15 cellular contexts compared by ENCODE assay signal in genomic region chr1:63621698-63622097, GRCh38. TPM values are rescaled to one million over a fixed set of nuclear protein-coding genes. Genes with fewer than 3 reads are reported as not detected.
DNase-seq lines count a peak whose midpoint lies in the region; ATAC-seq and TF ChIP-seq lines count a peak whose summit lies in the region.
"Had no signal": no experiment of that assay in that cellular context is flagged by ENCODE, and none has a peak within 500 bp of the region (broad histone marks: within the 10 kb centered on the region; RNA-seq: fewer than 3 reads in every experiment).

No MANE protein-coding gene starts in this region.

- no peak overlapping the region for H3K4ac ChIP-seq in IMR-90 (ENCODE audit: low read depth, low read length)

- H2AK5ac ChIP-seq in IMR-90 (ENCODE audit: low read depth, low read length): no peak overlapping the region

- no peaks in the 10 kb centered on the region for H3K36me3 ChIP-seq in IMR-90 (ENCODE audit: control insufficient read depth, insufficient read depth, low read length)

- H3K23ac ChIP-seq in IMR-90 (ENCODE audit: low read depth, low read length): no peak overlapping the region

- WGBS in IMR-90 (ENCODE audit: extremely low coverage in 2 of 2, insufficient read length in 1 of 2), 2 experiments: 60% methylated on average over 1 of the region's 6 CpGs; no CpG with 5 or more reads in 1 of the 2 experiments

- H3K27ac ChIP-seq in IMR-90 (ENCODE audit: insufficient read depth, low read length): no peak overlapping the region

- POLR2A ChIA-PET in IMR-90 (lab: Charles Lee; ENCODE audit: unreplicated experiment): no interaction called here

- no peak overlapping the region for H2AK9ac ChIP-seq in IMR-90 (replicated peaks; ENCODE audit: low read depth, low read length, poor library complexity)

- H2BK5ac ChIP-seq in IMR-90 (ENCODE audit: low read depth, low read length, poor library complexity, severe bottlenecking): no peak overlapping the region

- H3K4me2 ChIP-seq in IMR-90 (ENCODE audit: low read depth, low read length): no peak overlapping the region

- H2AFZ ChIP-seq in IMR-90 (replicated peaks; ENCODE audit: low read length, poor library complexity): no peak overlapping the region

- TF ChIP-seq CTCF in IMR-90 (conservative IDR thresholded peaks at IDR 0.05; ENCODE audit: low read depth, low read length): no peak

- no peaks in the 10 kb centered on the region for H3K9me3 ChIP-seq in IMR-90 (ENCODE audit: control insufficient read depth, insufficient read depth, low read length)

- no peak overlapping the region for H3K9ac ChIP-seq in IMR-90 (ENCODE audit: low read depth, low read length)

- H4K91ac ChIP-seq in IMR-90 (ENCODE audit: insufficient read depth, low read depth, low read length): no peak overlapping the region

- no TSS peak for BruUV-seq in IMR-90 (replicated peaks; lab: Mats Ljungman, UMichigan)

- no peaks in the 10 kb centered on the region for H3K27me3 ChIP-seq in IMR-90 (ENCODE audit: control insufficient read depth, insufficient read depth, low read length)

- H3K56ac ChIP-seq in IMR-90 (ENCODE audit: extremely low read depth, insufficient read depth, low read length): no peak overlapping the region

- CTCF ChIA-PET in IMR-90 (lab: Yijun Ruan, JAX): no interaction called here

- peaks cover 13 to 17% of the 10 kb centered on the region in 2 experiments for H3K79me1 ChIP-seq in IMR-90 (ENCODE audit: low read depth in 1 of 2, low read length in 2 of 2)

- in situ Hi-C loops in IMR-90 (cut with MboI; ENCODE audit: low sequenced_read_pairs): no loop called here

- no peak overlapping the region for H2BK120ac ChIP-seq in IMR-90 (ENCODE audit: low read depth, low read length)

- no peak overlapping the region for H2BK20ac ChIP-seq in IMR-90 (ENCODE audit: low read depth, low read length)

- H3K18ac ChIP-seq in IMR-90 (ENCODE audit: low read depth, low read length): no peak overlapping the region

- no peak overlapping the region for H4K5ac ChIP-seq in IMR-90 (ENCODE audit: low read depth, low read length)

- no peak overlapping the region for H4K8ac ChIP-seq in IMR-90 (ENCODE audit: low read depth in 2 of 2, low read length in 2 of 2)

- DNase-seq in IMR-90 (peak; percentile 54), cerebellar cortex (ENCODE audit: low spot score) (peak; percentile 86), left cardiac atrium (peak; percentile 25), retina (peak; percentile 22), T-helper 2 cell (no peak), inferior parietal cortex (ENCODE audit: extremely low spot score) (no peak)
- DNase-seq: activated CD8-positive, alpha-beta memory T cell treated with anti-CD3 and anti-CD28 coated beads, Interleukin-2, amount 10 ng/mL, durations not matched to agents 7 days and 5 days; DMS79; NCI-H1417 treated with DMSO at 0.1 percent for 48 hours; NCI-H524 treated with DMSO at 0.1 percent for 48 hours; stimulated activated CD4-positive, alpha-beta T cell treated with anti-CD3 and anti-CD28 coated beads, Interleukin-2, amount 100 ng/mL, for 48 hours had no signal

- TF ChIP-seq POLR2A in IMR-90 (IDR thresholded peaks at IDR 0.05; ENCODE audit: low read depth, low read length): no peak

- peak; percentile 18; the same call in 1 of the 2 replicates for ATAC-seq in IMR-90 (ENCODE audit: low read depth)
- ATAC-seq in left cardiac atrium: peak; percentile 66 to 80
- ATAC-seq in GM21717 (IDR thresholded peaks at IDR 0.05; ENCODE audit: unreplicated experiment): no peak
- ATAC-seq in GM21360 (IDR thresholded peaks at IDR 0.05; ENCODE audit: unreplicated experiment): no peak
- ATAC-seq: activated CD8-positive, alpha-beta memory T cell treated with anti-CD3 and anti-CD28 coated beads, Interleukin-2, amount 10 ng/mL, durations not matched to agents 7 days and 5 days; activated naive CD4-positive, alpha-beta T cell treated with anti-CD3 and anti-CD28 coated beads, Interleukin-2, amount 50 U/mL, for 72 hours; K562 had no signal

- intact Hi-C loops in IMR-90 (cut with micrococcal nuclease): no loop called here
- intact Hi-C loops in left cardiac atrium (cut with DNase I): no loop called here

- H2BK15ac ChIP-seq in IMR-90 (ENCODE audit: low read depth, low read length): no peak overlapping the region

- H3K4me1 ChIP-seq in IMR-90 (ENCODE audit: control insufficient read depth, insufficient read depth, low read length): peaks cover 8% of the 10 kb centered on the region

- 0 out of 2 replicates have a peak, but pooled peaks cover 5% of the 10 kb centered on the region for H3K9me1 ChIP-seq in IMR-90 (ENCODE audit: insufficient read depth, low read length)

- H3K4me3 ChIP-seq in IMR-90 (ENCODE audit: insufficient read depth, low read depth, low read length): no peak overlapping the region
- H3K4me3 ChIP-seq: K562 had no signal

- H4K20me1 ChIP-seq in IMR-90 (ENCODE audit: insufficient read depth, low read length): 0 out of 2 replicates have a peak, but pooled peaks cover 4% of the 10 kb centered on the region

- dilution Hi-C loops in IMR-90 (cut with HindIII; ENCODE audit: low sequenced_read_pairs, unreplicated experiment): no loop called here

- no peak overlapping the region for H3K14ac ChIP-seq in IMR-90 (replicated peaks; ENCODE audit: low read depth, low read length)

- TF ChIP-seq RAD21 in IMR-90 (IDR thresholded peaks at IDR 0.05; ENCODE audit: low read length): no peak

TF ChIP-seq in IMR-90, 13 proteins besides CTCF, POLR2A, EP300 and RAD21:
- no peak for TF ChIP-seq BHLHE40 (IDR thresholded peaks at IDR 0.05; ENCODE audit: low read depth, low read length)
- TF ChIP-seq USF2 (IDR thresholded peaks at IDR 0.05; ENCODE audit: low read depth, low read length): no peak
- no peak for TF ChIP-seq MAZ (IDR thresholded peaks at IDR 0.05; ENCODE audit: borderline replicate concordance, low read depth, low read length)
- TF ChIP-seq CHD1 (IDR thresholded peaks at IDR 0.05; ENCODE audit: low read depth, low read length): no peak
- TF ChIP-seq RFX5 (IDR thresholded peaks at IDR 0.05; ENCODE audit: low read depth, low read length): no peak
- TF ChIP-seq FOS (IDR thresholded peaks at IDR 0.05; ENCODE audit: low read depth, low read length): no peak
- no peak for TF ChIP-seq RCOR1 (IDR thresholded peaks at IDR 0.05; ENCODE audit: insufficient replicate concordance, low read length)
- TF ChIP-seq CEBPB (IDR thresholded peaks at IDR 0.05; ENCODE audit: low read depth, low read length): 0 out of 2 replicates have a peak, but pooled peaks have one; percentile 34

RNA-seq across cellular contexts. Expression of gene PGM1, which starts 28.5 kb away (rescaled TPM):
- 82.5 and 94.5 TPM in 2 replicates for total RNA-seq in IMR-90 (2012; rRNA removed)
- 35.8 and 42.6 TPM in 2 replicates for polyA plus RNA-seq in IMR-90 (2012; rRNA removed)
- polyA plus RNA-seq in IMR-90 (2012; cell fraction: cytosol; rRNA removed): 31.9 and 32.3 TPM in 2 replicates
- 12.6 and 24.0 TPM in 2 replicates for polyA plus RNA-seq in IMR-90 (2012; cell fraction: nucleus; rRNA removed; ENCODE audit: low replicate concordance)
- 100 to 1,000 TPM; 150 to 180 TPM for total RNA-seq in left cardiac atrium

Comparison
In these comparisons a context has a peak if more than half of its experiments do, and no peak if none do; other contexts are left out.
1. ATAC-seq: peak in IMR-90 (single experiment) and left cardiac atrium (2 of 2); none in GM21717 (single experiment) and GM21360 (single experiment).
2. DNase-seq: peak in IMR-90 (single experiment), cerebellar cortex (single experiment), left cardiac atrium (single experiment) and retina (single experiment); none in T-helper 2 cell (0 of 5) and inferior parietal cortex (single experiment).